ENCODE assay signal across 25 cellular contexts in the genomic region with DNA sequence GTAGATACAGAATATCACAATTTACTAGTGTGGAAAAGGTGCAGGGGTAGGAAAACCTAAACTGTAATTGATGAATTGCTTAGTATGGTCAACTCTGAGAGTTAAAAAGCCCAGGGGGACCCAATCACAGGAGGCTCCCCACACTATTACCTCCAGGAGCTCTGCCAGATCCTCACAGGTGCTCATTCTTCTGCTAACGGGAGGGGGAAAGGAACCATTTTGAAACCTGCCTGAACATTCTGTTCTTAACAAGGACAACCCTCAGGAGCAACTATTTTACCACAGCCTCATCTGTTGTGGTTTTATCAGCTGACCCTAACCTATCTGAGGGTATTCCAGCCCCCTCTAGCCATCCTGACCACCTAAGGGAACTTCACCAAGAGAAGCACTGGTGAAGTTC. TPM values are rescaled to one million over a fixed set of nuclear protein-coding genes. Genes with fewer than 3 reads are reported as not detected.
"Had no signal": no experiment of that assay in that cellular context is flagged by ENCODE, and none has a peak within 500 bp of the region (broad histone marks: within the 10 kb centered on the region; RNA-seq: fewer than 3 reads in every experiment).

No MANE protein-coding gene starts in this region.

- H3K4me3 ChIP-seq: MG63, SJSA1, SK-N-MC had no signal

- H3K4me3 Mint-ChIP-seq: IgD-negative memory B cell had no signal

- DNase-seq: KBM-7, MG63, NCI-H1092, NCI-H1105 treated with DMSO at 0.1 percent for 48 hours, NCI-H1417 treated with DMSO at 0.1 percent for 48 hours, NCI-H146, NCI-H1694 treated with DMSO at 0.1 percent for 48 hours, NCI-H1930, NCI-H2081, NCI-H2107, NCI-H2227 treated with DMSO at 0.1 percent for 48 hours, NCI-H524, NCI-H526 treated with DMSO at 0.1 percent for 48 hours, NCI-H748 treated with DMSO at 0.1 percent for 48 hours, Right ventricle myocardium superior, RPMI8226, SIG-M5 had no signal

- H3K27me3 ChIP-seq: MG63, SJSA1 had no signal

- H3K36me3 ChIP-seq: MG63, SJSA1 had no signal

- H3K36me3 Mint-ChIP-seq: IgD-negative memory B cell had no signal

- H3K27ac ChIP-seq: HL-60, SJSA1, SK-N-MC had no signal

- FAIRE-seq: HTR-8/SVneo, RCC 7860 had no signal

- H3K9me3 ChIP-seq: SJSA1 had no signal

- H3K27ac Mint-ChIP-seq: IgD-negative memory B cell had no signal

RNA-seq across cellular contexts. Expression of gene FAM110D, which starts 28.2 kb away (rescaled TPM):
- total RNA-seq: LHCN-M2, NCI-H460, SJSA1 had no signal
- polyA plus RNA-seq: IgD-negative memory B cell had no signal

RNA-seq across cellular contexts. Expression of gene C1orf232, which starts 38.1 kb away (rescaled TPM):
- total RNA-seq: LHCN-M2, NCI-H460, Right ventricle myocardium superior, SJSA1 had no signal
- polyA plus RNA-seq: IgD-negative memory B cell had no signal

RNA-seq across cellular contexts. Expression of gene ZNF593OS, which starts 40.9 kb away (rescaled TPM):
- total RNA-seq: LHCN-M2, NCI-H460, Right ventricle myocardium superior had no signal
